32 cellular contexts compared by ENCODE assay signal in the genomic region with DNA sequence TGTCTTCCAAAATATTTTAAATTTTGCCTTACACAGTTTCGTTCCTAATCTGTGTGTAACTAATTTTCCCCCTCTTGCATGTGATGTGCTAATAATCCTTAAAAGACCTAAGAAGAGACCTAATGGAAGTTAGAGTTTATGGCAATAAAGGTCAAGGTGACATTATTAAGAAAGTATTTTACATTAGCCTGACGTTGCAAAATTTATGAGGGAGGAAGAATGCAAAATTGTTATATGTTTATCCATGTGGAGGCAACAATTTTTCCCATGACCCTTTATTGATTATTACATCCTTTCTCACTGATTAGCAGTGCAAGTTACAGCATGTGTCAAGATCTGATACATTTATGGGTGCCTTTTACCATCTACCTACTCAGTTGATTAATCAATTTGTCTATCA.
"Had no signal": no experiment of that assay in that cellular context is flagged by ENCODE, and none has a peak within 500 bp of the region (broad histone marks: within the 10 kb centered on the region; RNA-seq: fewer than 3 reads in every experiment).

No MANE protein-coding gene starts in this region.

- DNase-seq: Karpas-422, Kasumi-1, MG63, MM.1S, MV-4-11, NCI-H1048, NCI-H1092, NCI-H1092 treated with DMSO at 0.1 percent for 48 hours, NCI-H1105, NCI-H1417, NCI-H1417 treated with DMSO at 0.1 percent for 48 hours, NCI-H1436, NCI-H1436 treated with DMSO at 0.1 percent for 48 hours, NCI-H146, NCI-H1694, NCI-H1694 treated with DMSO at 0.1 percent for 48 hours, NCI-H187, NCI-H187 treated with DMSO at 0.1 percent for 48 hours, NCI-H2029, NCI-H2029 treated with DMSO at 0.1 percent for 48 hours, NCI-H2081, NCI-H2081 treated with DMSO at 0.1 percent for 48 hours, NCI-H2107, NCI-H2171, NCI-H2171 treated with DMSO at 0.1 percent for 48 hours, NCI-H2227 treated with DMSO at 0.1 percent for 48 hours, NCI-H226, NCI-H345, NCI-H446, NCI-H446 treated with DMSO at 0.1 percent for 48 hours, NCI-H510A, NCI-H510A treated with DMSO at 0.1 percent for 48 hours had no signal

- H3K9me3 ChIP-seq: MG63 had no signal

- H3K36me3 ChIP-seq: MG63 had no signal

- H3K27me3 ChIP-seq: MG63 had no signal

- H3K4me3 ChIP-seq: MG63 had no signal
